ENCODE assay signal across 1 cellular context in the genomic region with DNA sequence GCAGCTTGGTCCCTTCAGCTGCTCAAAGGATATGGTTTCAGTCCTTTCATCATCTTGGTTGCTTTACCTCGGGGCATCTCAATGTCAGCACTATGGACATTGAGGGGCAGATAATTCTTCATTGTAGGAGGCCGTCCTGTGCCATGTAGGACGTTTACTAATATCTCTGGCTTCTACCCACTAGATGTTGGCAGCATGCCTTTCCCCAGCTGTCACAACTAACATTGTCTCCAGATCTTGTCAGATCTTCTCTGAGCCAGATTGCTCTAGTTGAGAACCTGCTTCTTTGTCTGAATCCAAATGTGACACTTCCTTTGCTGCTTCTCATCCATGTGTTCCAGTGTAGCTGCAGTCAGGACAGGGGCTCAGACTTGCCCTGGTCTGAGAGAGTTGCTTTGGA.
A peak's percentile ranks its signal among the peaks of the same experiment; 100 is the strongest.
TF ChIP-seq lines count a peak whose summit lies in the region.

No MANE protein-coding gene starts in this region.

TF ChIP-seq in SK-N-SH, 30 proteins besides CTCF, POLR2A, EP300 and RAD21:
- TF ChIP-seq, protein P1, sequence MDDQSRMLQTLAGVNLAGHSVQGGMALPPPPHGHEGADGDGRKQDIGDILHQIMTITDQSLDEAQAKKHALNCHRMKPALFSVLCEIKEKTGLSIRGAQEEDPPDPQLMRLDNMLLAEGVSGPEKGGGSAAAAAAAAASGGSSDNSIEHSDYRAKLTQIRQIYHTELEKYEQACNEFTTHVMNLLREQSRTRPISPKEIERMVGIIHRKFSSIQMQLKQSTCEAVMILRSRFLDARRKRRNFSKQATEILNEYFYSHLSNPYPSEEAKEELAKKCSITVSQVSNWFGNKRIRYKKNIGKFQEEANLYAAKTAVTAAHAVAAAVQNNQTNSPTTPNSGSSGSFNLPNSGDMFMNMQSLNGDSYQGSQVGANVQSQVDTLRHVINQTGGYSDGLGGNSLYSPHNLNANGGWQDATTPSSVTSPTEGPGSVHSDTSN (IDR thresholded peaks at IDR 0.05) = peak; percentile 58; the same call in 1 of the 2 replicates
- 0 out of 2 replicates have a peak, but pooled peaks have one; percentile 16 for TF ChIP-seq SIN3A (IDR thresholded peaks at IDR 0.05; ENCODE audit: borderline replicate concordance, low read depth, low read length)
- TF ChIP-seq TCF12 (IDR thresholded peaks at IDR 0.05) = peak; percentile 43; the same call in 1 of the 2 replicates
- TF ChIP-seq RFX5 (IDR thresholded peaks at IDR 0.05; ENCODE audit: low read length) = no peak
- TF ChIP-seq SMC3 (IDR thresholded peaks at IDR 0.05; ENCODE audit: low read depth, low read length) = no peak
- peak; percentile 28; the same call in 1 of the 2 replicates for TF ChIP-seq NFIC (IDR thresholded peaks at IDR 0.05; ENCODE audit: borderline replicate concordance)
